15 cellular contexts compared by ENCODE assay signal in the genomic region with DNA sequence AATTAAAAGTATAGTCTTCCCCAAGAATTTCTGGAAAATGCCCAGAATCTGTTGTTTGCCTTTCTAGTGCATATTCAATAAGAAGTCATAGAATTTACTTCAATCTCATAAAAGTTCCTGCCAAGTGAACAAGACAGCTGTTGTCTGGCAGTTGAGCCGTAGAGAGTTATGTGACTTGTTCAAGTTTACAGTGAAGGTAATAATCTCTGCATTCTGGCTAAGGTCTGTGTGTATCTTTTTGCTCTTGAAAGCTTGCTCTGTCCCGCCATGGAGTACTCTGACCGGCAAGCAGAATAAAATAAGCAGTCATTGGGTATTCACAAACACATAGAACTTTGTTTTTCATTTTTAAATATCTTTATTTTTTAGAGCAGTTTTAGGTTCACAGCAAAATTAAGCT.
"Had no signal": no experiment of that assay in that cellular context is flagged by ENCODE, and none has a peak within 500 bp of the region (broad histone marks: within the 10 kb centered on the region; RNA-seq: fewer than 3 reads in every experiment).

No MANE protein-coding gene starts in this region.

- DNase-seq: activated CD4-positive, alpha-beta T cell treated with anti-CD3 and anti-CD28 coated beads for 1 hour; activated gamma-delta T cell treated with Interleukin-2 at 50 U/mL for 16 hours; adrenal gland; dermis blood vessel endothelial cell; effector memory CD4-positive, alpha-beta T cell; hypothalamus; mesenchymal stem cell; naive thymus-derived CD8-positive, alpha-beta T cell; ovary; stimulated activated naive B cell treated with anti-CD40 and anti-IgM and Interleukin-4, amounts not matched to agents 10 μg/mL and 1 μg/mL and 100 μg/mL, for 72 hours; T-helper 2 cell; WERI-Rb-1 had no signal

- H3K27me3 ChIP-seq: adrenal gland, ovary had no signal

- H3K27ac ChIP-seq: adrenal gland, ovary, thoracic aorta, WERI-Rb-1 had no signal

- H3K9me3 ChIP-seq: adrenal gland, ovary, thoracic aorta had no signal

- FAIRE-seq: keratinocyte had no signal

- H3K4me3 ChIP-seq: adrenal gland, ovary, thoracic aorta had no signal

- H3K36me3 ChIP-seq: ovary, WERI-Rb-1 had no signal

- ATAC-seq: activated naive CD4-positive, alpha-beta T cell treated with anti-CD3 and anti-CD28 coated beads, Interleukin-2, amount 50 U/mL, for 72 hours; naive thymus-derived CD8-positive, alpha-beta T cell; stimulated activated naive B cell treated with anti-CD40 and anti-IgM and Interleukin-4, amounts not matched to agents 10 μg/mL and 1 μg/mL and 100 μg/mL, for 72 hours had no signal
